ENCODE assay signal across 26 cellular contexts in genomic region chr4:73674451-73674919, GRCh38. TPM values are rescaled to one million over a fixed set of nuclear protein-coding genes. Genes with fewer than 3 reads are reported as not detected.
DNase-seq lines count a peak whose midpoint lies in the region; ATAC-seq and TF ChIP-seq lines count a peak whose summit lies in the region.
"Had no signal": no experiment of that assay in that cellular context is flagged by ENCODE, and none has a peak within 500 bp of the region (broad histone marks: within the 10 kb centered on the region; RNA-seq: fewer than 3 reads in every experiment).

No MANE protein-coding gene starts in this region.

- no peaks in the 10 kb centered on the region for H3K9me3 Mint-ChIP-seq in activated CD4-positive, alpha-beta memory T cell treated with anti-CD3 and anti-CD28 coated beads, Interleukin-2, amount 10 ng/mL, durations not matched to agents 7 days and 5 days
- H3K9me3 Mint-ChIP-seq: activated naive CD4-positive, alpha-beta T cell treated with anti-CD3 and anti-CD28 coated beads, Interleukin-2, amount 50 U/mL, for 24 hours; activated T-cell treated with anti-CD3 and anti-CD28 coated beads, Interleukin-2, amount 50 U/mL, for 72 hours; natural killer cell treated with Interleukin-12 subunit alpha and Interleukin-12 subunit beta and Interleukin-15 and Interleukin-18, amount 100 ng/mL, for 72 hours had no signal

- intact Hi-C loops in left ventricle myocardium inferior (cut with micrococcal nuclease): no loop called here

- ATAC-seq in HG03520 (IDR thresholded peaks at IDR 0.05; ENCODE audit: unreplicated experiment) (no peak), HG03135 (IDR thresholded peaks at IDR 0.05; ENCODE audit: unreplicated experiment) (no peak)
- ATAC-seq: activated T-cell treated with anti-CD3 and anti-CD28 coated beads, Interleukin-2, amount 50 U/mL, for 72 hours; gastroesophageal sphincter; natural killer cell treated with Interleukin-12 subunit alpha and Interleukin-12 subunit beta and Interleukin-15 and Interleukin-18, amount 100 ng/mL, for 72 hours had no signal

- no peaks in the 10 kb centered on the region for H3K9me3 ChIP-seq in left ventricle myocardium inferior (replicated peaks)
- H3K9me3 ChIP-seq: gastroesophageal sphincter, SK-N-SH, tibial artery had no signal

- TF ChIP-seq CTCF in epithelial cell of esophagus (IDR thresholded peaks at IDR 0.05; ENCODE audit: insufficient read depth, low read depth, low read length, missing control alignments): no peak
- no peak for TF ChIP-seq CTCF in left ventricle myocardium inferior (IDR thresholded peaks at IDR 0.05; ENCODE audit: borderline replicate concordance)

- H3K4me3 Mint-ChIP-seq in activated CD4-positive, alpha-beta memory T cell treated with anti-CD3 and anti-CD28 coated beads, Interleukin-2, amount 10 ng/mL, durations not matched to agents 7 days and 5 days: no peak overlapping the region
- H3K4me3 Mint-ChIP-seq: activated naive CD4-positive, alpha-beta T cell treated with anti-CD3 and anti-CD28 coated beads, Interleukin-2, amount 50 U/mL, for 24 hours; activated T-cell treated with anti-CD3 and anti-CD28 coated beads, Interleukin-2, amount 50 U/mL, for 72 hours; CD4-positive, CD25-positive, alpha-beta regulatory T cell; natural killer cell treated with Interleukin-12 subunit alpha and Interleukin-12 subunit beta and Interleukin-15 and Interleukin-18, amount 100 ng/mL, for 72 hours had no signal

- H3K4me1 ChIP-seq in left ventricle myocardium inferior: no peaks in the 10 kb centered on the region
- H3K4me1 ChIP-seq: parathyroid adenoma had no signal

- no peaks in the 10 kb centered on the region for H3K36me3 Mint-ChIP-seq in activated CD4-positive, alpha-beta memory T cell treated with anti-CD3 and anti-CD28 coated beads, Interleukin-2, amount 10 ng/mL, durations not matched to agents 7 days and 5 days (ENCODE audit: low read depth)
- H3K36me3 Mint-ChIP-seq: activated naive CD4-positive, alpha-beta T cell treated with anti-CD3 and anti-CD28 coated beads, Interleukin-2, amount 50 U/mL, for 24 hours; CD4-positive, CD25-positive, alpha-beta regulatory T cell; natural killer cell treated with Interleukin-12 subunit alpha and Interleukin-12 subunit beta and Interleukin-15 and Interleukin-18, amount 100 ng/mL, for 72 hours had no signal

- CTCF ChIA-PET in activated CD4-positive, alpha-beta memory T cell treated with anti-CD3 and anti-CD28 coated beads, Interleukin-2, amount 10 ng/mL, durations not matched to agents 7 days and 5 days (lab: Charles Lee): no interaction called here

- H3K27me3 ChIP-seq in left ventricle myocardium inferior (ENCODE audit: low read depth): no peaks in the 10 kb centered on the region
- H3K27me3 ChIP-seq: gastroesophageal sphincter, tibial artery had no signal

- no peak overlapping the region for H3K4me3 ChIP-seq in epithelial cell of esophagus (ENCODE audit: low read length)
- no peak overlapping the region for H3K4me3 ChIP-seq in left ventricle myocardium inferior
- H3K4me3 ChIP-seq: coronary artery, gastroesophageal sphincter, PC-9, tibial artery had no signal

- no peaks in the 10 kb centered on the region for H3K4me1 Mint-ChIP-seq in activated CD4-positive, alpha-beta memory T cell treated with anti-CD3 and anti-CD28 coated beads, Interleukin-2, amount 10 ng/mL, durations not matched to agents 7 days and 5 days
- H3K4me1 Mint-ChIP-seq: activated naive CD4-positive, alpha-beta T cell treated with anti-CD3 and anti-CD28 coated beads, Interleukin-2, amount 50 U/mL, for 24 hours; CD4-positive, CD25-positive, alpha-beta regulatory T cell had no signal

- H3K27ac Mint-ChIP-seq in activated CD4-positive, alpha-beta memory T cell treated with anti-CD3 and anti-CD28 coated beads, Interleukin-2, amount 10 ng/mL, durations not matched to agents 7 days and 5 days: no peak overlapping the region
- H3K27ac Mint-ChIP-seq: activated naive CD4-positive, alpha-beta T cell treated with anti-CD3 and anti-CD28 coated beads, Interleukin-2, amount 50 U/mL, for 24 hours; activated T-cell treated with anti-CD3 and anti-CD28 coated beads, Interleukin-2, amount 50 U/mL, for 72 hours; CD4-positive, CD25-positive, alpha-beta regulatory T cell; natural killer cell treated with Interleukin-12 subunit alpha and Interleukin-12 subunit beta and Interleukin-15 and Interleukin-18, amount 100 ng/mL, for 72 hours had no signal

- H3K27ac ChIP-seq in left ventricle myocardium inferior (replicated peaks): peak overlapping the region; percentile 31
- H3K27ac ChIP-seq: gastroesophageal sphincter, HL-60, parathyroid adenoma, PC-9, tibial artery had no signal

- POLR2A ChIA-PET in activated CD4-positive, alpha-beta memory T cell treated with anti-CD3 and anti-CD28 coated beads, Interleukin-2, amount 10 ng/mL, durations not matched to agents 7 days and 5 days (lab: Charles Lee): no interaction called here

- H3K36me3 ChIP-seq in left ventricle myocardium inferior: no peaks in the 10 kb centered on the region
- H3K36me3 ChIP-seq: gastroesophageal sphincter, tibial artery had no signal

- no peaks in the 10 kb centered on the region for H3K27me3 Mint-ChIP-seq in activated CD4-positive, alpha-beta memory T cell treated with anti-CD3 and anti-CD28 coated beads, Interleukin-2, amount 10 ng/mL, durations not matched to agents 7 days and 5 days
- H3K27me3 Mint-ChIP-seq: activated naive CD4-positive, alpha-beta T cell treated with anti-CD3 and anti-CD28 coated beads, Interleukin-2, amount 50 U/mL, for 24 hours; CD4-positive, CD25-positive, alpha-beta regulatory T cell; natural killer cell treated with Interleukin-12 subunit alpha and Interleukin-12 subunit beta and Interleukin-15 and Interleukin-18, amount 100 ng/mL, for 72 hours had no signal

- DNase-seq in AG20443 (ENCODE audit: low spot score): peak; percentile 30
- peak; percentile 82 for DNase-seq in RPMI7951 (ENCODE audit: low read depth)
- DNase-seq in epithelial cell of esophagus (ENCODE audit: low read depth): peak; percentile 92
- DNase-seq in left ventricle myocardium inferior: peak; percentile 29
- DNase-seq in cerebellar cortex (ENCODE audit: low spot score): no peak
- no peak for DNase-seq in activated CD4-positive, alpha-beta memory T cell treated with anti-CD3 and anti-CD28 coated beads, Interleukin-2, amount 10 ng/mL, durations not matched to agents 7 days and 5 days
- DNase-seq: activated T-cell treated with anti-CD3 and anti-CD28 coated beads, Interleukin-2, amount 50 U/mL, for 72 hours; CD4-positive, CD25-positive, alpha-beta regulatory T cell; GF-D8; MM.1S; NCI-H146; NCI-H226; NCI-H82; PC-9; SK-N-SH; stimulated activated CD4-positive, alpha-beta T cell treated with anti-CD3 and anti-CD28 coated beads, Interleukin-2, amount 100 ng/mL, for 24 hours; stimulated activated naive CD4-positive, alpha-beta T cell treated with Interleukin-2 at 50 U/mL for 16 hours; tibial artery had no signal

RNA-seq across cellular contexts. Expression of gene RASSF6, which starts 54.2 kb away (rescaled TPM):
- total RNA-seq in RPMI7951 (2014; rRNA removed; shearing (Covaris generic)): under 0.01 and 0.12 TPM in 2 replicates
- not detected for total RNA-seq in left ventricle myocardium inferior
- under 1 TPM in 1 of 2 experiments, not detected in 1; 0.05 TPM for total RNA-seq in activated CD4-positive, alpha-beta memory T cell treated with anti-CD3 and anti-CD28 coated beads, Interleukin-2, amount 10 ng/mL, durations not matched to agents 7 days and 5 days
- total RNA-seq: CD4-positive, CD25-positive, alpha-beta regulatory T cell; natural killer cell treated with Interleukin-12 subunit alpha and Interleukin-12 subunit beta and Interleukin-15 and Interleukin-18, amount 100 ng/mL, for 72 hours had no signal

Comparison
In these comparisons a context has a peak if more than half of its experiments do, and no peak if none do; other contexts are left out.
1. DNase-seq: peak in AG20443 (single experiment), RPMI7951 (single experiment), epithelial cell of esophagus (single experiment) and left ventricle myocardium inferior (single experiment); none in cerebellar cortex (single experiment) and activated CD4-positive, alpha-beta memory T cell treated with anti-CD3 and anti-CD28 coated beads, Interleukin-2, amount 10 ng/mL, durations not matched to agents 7 days and 5 days (single experiment).